8 cellular contexts compared by ENCODE assay signal in genomic region chr19:27793644-27794443, GRCh38.
DNase-seq lines count a peak whose midpoint lies in the region; ATAC-seq and TF ChIP-seq lines count a peak whose summit lies in the region.

No MANE protein-coding gene starts in this region.

- H3K9me3 ChIP-seq in BLaER1 = peaks cover 4% of the 10 kb centered on the region
- H3K9me3 ChIP-seq in left lung = no peaks in the 10 kb centered on the region

- peak overlapping the region; percentile 91 for H3K27ac Mint-ChIP-seq in dendritic cell treated with granulocyte-macrophage colony-stimulating factor and Interleukin-4, amounts not matched to agents 40 ng/mL and 50 ng/mL, for 4 days

- H3K4me1 Mint-ChIP-seq in dendritic cell treated with granulocyte-macrophage colony-stimulating factor and Interleukin-4, amounts not matched to agents 40 ng/mL and 50 ng/mL, for 4 days (ENCODE audit: low read depth) = peaks cover 25% of the 10 kb centered on the region

- DNase-seq in NCI-H526 (lab: John Stamatoyannopoulos, UW) (peak; percentile 94 to 95), left lung (peak; percentile 96 to 98)
- DNase-seq in activated CD4-positive, alpha-beta T cell treated with anti-CD3 and anti-CD28 coated beads, Interleukin-2, amount 50 U/mL, for 1 hour = peak; percentile 88
- peak; percentile 88 for DNase-seq in stimulated activated CD4-positive, alpha-beta T cell treated with anti-CD3 and anti-CD28 coated beads, Interleukin-2, amount 100 ng/mL, for 4 hours (ENCODE audit: low read depth)

- peaks cover 46% of the 10 kb centered on the region for H4K20me1 ChIP-seq in BLaER1

- H3K27me3 ChIP-seq in BLaER1 = no peaks in the 10 kb centered on the region
- no peaks in the 10 kb centered on the region for H3K27me3 ChIP-seq in left lung

- H3K4me1 ChIP-seq in BLaER1 = peaks cover 33% of the 10 kb centered on the region
- peaks cover 4 to 24% of the 10 kb centered on the region in 2 donors for H3K4me1 ChIP-seq in left lung

- H3K4me3 ChIP-seq in BLaER1 (peak overlapping the region; percentile 84), left lung (peak overlapping the region; percentile 74 to 88)

- peak overlapping the region; percentile 93 for H3K4me3 Mint-ChIP-seq in dendritic cell treated with granulocyte-macrophage colony-stimulating factor and Interleukin-4, amounts not matched to agents 40 ng/mL and 50 ng/mL, for 4 days

- H3K36me3 ChIP-seq in BLaER1 (peaks cover 32% of the 10 kb centered on the region), left lung (peaks cover 0 to 15% of the 10 kb centered on the region in 2 donors)

- peaks cover 37% of the 10 kb centered on the region for H3K36me3 Mint-ChIP-seq in dendritic cell treated with granulocyte-macrophage colony-stimulating factor and Interleukin-4, amounts not matched to agents 40 ng/mL and 50 ng/mL, for 4 days (ENCODE audit: low read depth)

- H3K9me3 Mint-ChIP-seq in dendritic cell treated with granulocyte-macrophage colony-stimulating factor and Interleukin-4, amounts not matched to agents 40 ng/mL and 50 ng/mL, for 4 days = no peaks in the 10 kb centered on the region

- peak overlapping the region; percentile 89 for H3K4me2 ChIP-seq in BLaER1

- no peaks in the 10 kb centered on the region for H3K27me3 Mint-ChIP-seq in dendritic cell treated with granulocyte-macrophage colony-stimulating factor and Interleukin-4, amounts not matched to agents 40 ng/mL and 50 ng/mL, for 4 days

- H3K9ac ChIP-seq in BLaER1 = peak overlapping the region; percentile 89

- intact Hi-C loops in dendritic cell treated with granulocyte-macrophage colony-stimulating factor and Interleukin-4, amounts not matched to agents 40 ng/mL and 50 ng/mL, for 4 days (cut with micrococcal nuclease) = loop anchor here (5.0 kb wide), 1 partner anchor 1418 kb away; the partner anchor contains the start of gene UQCRFS1
- intact Hi-C loops in left lung (cut with DNase I) = no loop called here

- peak; percentile 94 for ATAC-seq in GM19324 (IDR thresholded peaks at IDR 0.05; ENCODE audit: low FRiP score, unreplicated experiment)
- ATAC-seq in HG03460 (IDR thresholded peaks at IDR 0.05; ENCODE audit: unreplicated experiment) = peak; percentile 92
- peak; percentile 99 for ATAC-seq in left lung

- TF ChIP-seq CTCF in left lung (IDR thresholded peaks at IDR 0.05) = no peak

- peak overlapping the region; percentile 90 for H3K27ac ChIP-seq in BLaER1
- H3K27ac ChIP-seq in left lung = peak overlapping the region; percentile 87 to 90

Comparison
In these comparisons a context has a peak if more than half of its experiments do, and no peak if none do; other contexts are left out.
1. Peak in every context shown above with its lines: DNase-seq, ATAC-seq, H3K4me3 ChIP-seq and H3K27ac ChIP-seq.